In genomic region chr1:209622841-209623829, GRCh38 we compare ENCODE assay signal across 20 cellular contexts. TPM values are rescaled to one million over a fixed set of nuclear protein-coding genes. Genes with fewer than 3 reads are reported as not detected.
"Had no signal": no experiment of that assay in that cellular context is flagged by ENCODE, and none has a peak within 500 bp of the region (broad histone marks: within the 10 kb centered on the region; RNA-seq: fewer than 3 reads in every experiment).

No MANE protein-coding gene starts in this region.

- H3K4me3 ChIP-seq: body of pancreas, esophagus squamous epithelium, heart left ventricle, prostate gland, suprapubic skin had no signal

- DNase-seq: activated CD4-positive, alpha-beta T cell treated with anti-CD3 and anti-CD28 coated beads for 1 hour; activated CD4-positive, alpha-beta T cell treated with anti-CD3 and anti-CD28 coated beads, Interleukin-2, amount 50 U/mL, for 48 hours; activated CD8-positive, alpha-beta memory T cell treated with anti-CD3 and anti-CD28 coated beads, Interleukin-2, amount 10 ng/mL, durations not matched to agents 7 days and 5 days; activated effector memory CD4-positive, alpha-beta T cell treated with Interleukin-2 at 50 U/mL for 16 hours; activated T-cell treated with anti-CD3 and anti-CD28 coated beads, Interleukin-2, amount 50 U/mL, for 24 hours; amniotic stem cell; body of pancreas; esophagus squamous epithelium; foreskin fibroblast; heart left ventricle; natural killer cell; stimulated activated naive CD8-positive, alpha-beta T cell treated with anti-CD3 and anti-CD28 coated beads, Interleukin-15, Interleukin-2, amounts not matched to agents 100 U/mL and 50 U/mL, for 24 hours; T1000 had no signal

- H3K27ac ChIP-seq: body of pancreas, esophagus squamous epithelium, prostate gland, suprapubic skin had no signal

- H3K27me3 ChIP-seq: body of pancreas, heart left ventricle, suprapubic skin had no signal

- ATAC-seq: activated CD8-positive, alpha-beta memory T cell treated with anti-CD3 and anti-CD28 coated beads, Interleukin-2, amount 10 ng/mL, durations not matched to agents 7 days and 5 days; activated naive CD4-positive, alpha-beta T cell treated with anti-CD3 and anti-CD28 coated beads, Interleukin-2, amount 50 U/mL, for 72 hours; body of pancreas; heart left ventricle; left lobe of liver; natural killer cell; sciatic nerve; stimulated activated naive CD8-positive, alpha-beta T cell treated with anti-CD3 and anti-CD28 coated beads, Interleukin-15, Interleukin-2, amounts not matched to agents 100 U/mL and 50 U/mL, for 24 hours had no signal

- H3K36me3 ChIP-seq: heart left ventricle, prostate gland had no signal

- H3K9me3 ChIP-seq: body of pancreas, esophagus squamous epithelium, heart left ventricle, prostate gland, suprapubic skin had no signal

- H3K4me1 ChIP-seq: prostate gland had no signal

RNA-seq across cellular contexts. Expression of gene CAMK1G, which starts 39.6 kb away (rescaled TPM):
- total RNA-seq: activated CD8-positive, alpha-beta memory T cell treated with anti-CD3 and anti-CD28 coated beads, Interleukin-2, amount 10 ng/mL, durations not matched to agents 7 days and 5 days; activated naive CD4-positive, alpha-beta T cell treated with anti-CD3 and anti-CD28 coated beads, Interleukin-2, amount 50 U/mL, for 72 hours; chondrocyte; natural killer cell; omental fat pad had no signal
- polyA plus RNA-seq: heart left ventricle had no signal
